Comparison of ENCODE assay signal across 8 cellular contexts in genomic region chr11:36454991-36455611, GRCh38. TPM values are rescaled to one million over a fixed set of nuclear protein-coding genes. Genes with fewer than 3 reads are reported as not detected.
A peak's percentile ranks its signal among the peaks of the same experiment; 100 is the strongest.
DNase-seq lines count a peak whose midpoint lies in the region; ATAC-seq and TF ChIP-seq lines count a peak whose summit lies in the region.

No MANE protein-coding gene starts in this region.

- intact Hi-C loops in esophagus muscularis mucosa (cut with DNase I): no loop called here
- intact Hi-C loops in ovary (cut with DNase I): loop anchor here in 1 of 4 donors (10.0 kb wide), 1 partner anchor 80 kb away; no protein-coding TSS in a partner anchor

- DNase-seq in COR-L47 (lab: John Stamatoyannopoulos, UW) (peak; percentile 19), NCI-H446 treated with DMSO at 0.1 percent for 48 hours (lab: John Stamatoyannopoulos, UW) (peak; percentile 46), esophagus muscularis mucosa (ENCODE audit: extremely low spot score) (no peak), ovary (peak in 4 of 5 donors; percentile 44 to 57 (median 50)), NCI-H1048 (lab: John Stamatoyannopoulos, UW) (no peak), T-helper 9 cell (no peak)
- no peak for DNase-seq in stimulated activated CD4-positive, alpha-beta T cell treated with anti-CD3 and anti-CD28 coated beads, Interleukin-2, amount 100 ng/mL, for 24 hours

- TF ChIP-seq CTCF in esophagus muscularis mucosa (IDR thresholded peaks at IDR 0.05) (no peak), ovary (IDR thresholded peaks at IDR 0.05) (no peak)

- H3K4me3 ChIP-seq in esophagus muscularis mucosa (no peak overlapping the region), ovary (no peak overlapping the region)

- H3K9me3 ChIP-seq in esophagus muscularis mucosa: no peaks in the 10 kb centered on the region
- no peaks in the 10 kb centered on the region for H3K9me3 ChIP-seq in ovary

- WGBS in esophagus muscularis mucosa: 87% methylated on average over 9 of the region's 16 CpGs
- 32 to 45% (median 41%) methylated on average over 16 of the region's 16 CpGs for WGBS in ovary, 3 donors

- H3K27me3 ChIP-seq in esophagus muscularis mucosa: peaks cover 0 to 4% (median 0%) of the 10 kb centered on the region in 4 donors
- H3K27me3 ChIP-seq in ovary: no peaks in the 10 kb centered on the region

- H3K4me1 ChIP-seq in esophagus muscularis mucosa (peaks cover 20 to 41% (median 30%) of the 10 kb centered on the region in 4 donors), ovary (ENCODE audit: insufficient read depth) (peaks cover 22% of the 10 kb centered on the region)

- TF ChIP-seq EP300 in esophagus muscularis mucosa (IDR thresholded peaks at IDR 0.05): no peak
- TF ChIP-seq EP300 in ovary (IDR thresholded peaks at IDR 0.05): no peak

- no peak for ATAC-seq in HG02642 (IDR thresholded peaks at IDR 0.05; ENCODE audit: poor library complexity, unreplicated experiment)

- H3K36me3 ChIP-seq in esophagus muscularis mucosa (peaks cover 0 to 11% (median 0%) of the 10 kb centered on the region in 4 donors), ovary (no peaks in the 10 kb centered on the region)

- peak overlapping the region; percentile 28 to 63 (median 58) for H3K27ac ChIP-seq in esophagus muscularis mucosa (replicated peaks in 1 of 4)
- peak overlapping the region; percentile 63 to 73 for H3K27ac ChIP-seq in ovary

- TF ChIP-seq POLR2A in esophagus muscularis mucosa (IDR thresholded peaks at IDR 0.05; ENCODE audit: low read depth) (no peak), ovary (IDR thresholded peaks at IDR 0.05) (no peak)

RNA-seq across cellular contexts. Expression of gene TRAF6, which starts 55.0 kb away (rescaled TPM):
- total RNA-seq in esophagus muscularis mucosa: 10 to 100 TPM; 10.3 to 16.4 (median 12.8) TPM
- total RNA-seq in ovary: 10 to 100 TPM in 6 of 7 donors, 1 to 10 TPM in 1; 8.7 to 16.4 (median 13.9) TPM
- polyA plus RNA-seq in ovary: 10 to 100 TPM in 1 of 2 donors, 1 to 10 TPM in 1; 4.9 to 18.2 TPM

Comparison
In these comparisons a context has a peak if more than half of its experiments do, and no peak if none do; other contexts are left out.
1. DNase-seq: peak in COR-L47 (single experiment), NCI-H446 treated with DMSO at 0.1 percent for 48 hours (single experiment) and ovary (4 of 5); none in esophagus muscularis mucosa (single experiment), stimulated activated CD4-positive, alpha-beta T cell treated with anti-CD3 and anti-CD28 coated beads, Interleukin-2, amount 100 ng/mL, for 24 hours (0 of 2), NCI-H1048 (single experiment) and T-helper 9 cell (single experiment).